In the genomic region with DNA sequence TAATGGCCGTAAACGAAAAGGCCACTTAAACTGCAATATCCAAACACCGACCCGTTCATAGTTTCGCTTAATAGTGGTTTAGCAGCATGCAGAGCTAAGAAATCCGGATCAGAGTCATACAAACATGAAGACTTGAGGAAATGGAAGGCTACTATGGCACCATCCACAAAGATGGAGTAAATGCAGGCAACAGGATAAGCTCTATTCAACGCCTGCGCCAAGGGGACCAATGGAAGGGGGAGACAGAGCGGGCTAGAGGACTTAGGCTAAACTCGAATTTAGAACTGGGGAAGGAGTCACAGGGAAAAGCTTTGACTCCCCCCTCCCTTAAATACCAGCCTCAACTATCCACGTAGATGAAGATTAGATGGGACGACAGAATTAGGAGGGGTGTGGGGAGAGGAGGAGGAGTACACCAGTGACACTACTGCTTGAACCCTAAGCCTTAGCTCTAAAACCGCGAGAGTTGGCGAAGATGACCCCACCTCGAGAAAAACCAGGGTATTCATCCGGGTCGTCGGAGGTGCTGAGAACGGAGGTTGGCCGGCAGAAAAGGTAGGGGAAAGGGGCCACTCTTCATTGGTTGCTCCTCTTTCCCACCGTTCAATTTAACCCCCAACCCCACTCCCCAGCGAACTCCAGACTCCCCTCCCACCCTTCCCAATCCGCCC, we compare ENCODE assay signal across 8 cellular contexts. TPM values are rescaled to one million over a fixed set of nuclear protein-coding genes. Genes with fewer than 3 reads are reported as not detected.
DNase-seq lines count a peak whose midpoint lies in the region; ATAC-seq and TF ChIP-seq lines count a peak whose summit lies in the region.

No MANE protein-coding gene starts in this region.

- no peak for TF ChIP-seq POLR2A in body of pancreas (IDR thresholded peaks at IDR 0.05)

- no peak for TF ChIP-seq CTCF in body of pancreas (IDR thresholded peaks at IDR 0.05)

- 3 to 4% methylated on average over 19 to 22 of the region's 24 CpGs for WGBS in body of pancreas, 2 donors

- H3K27me3 ChIP-seq in SJCRH30 (no peaks in the 10 kb centered on the region), body of pancreas (no peaks in the 10 kb centered on the region)

- in situ Hi-C loops in KBM-7 (cut with MboI; ENCODE audit: low pct_unique_long_range_greater_than_20kb, low sequenced_read_pairs): no loop called here

- H3K36me3 ChIP-seq in SJCRH30 (peaks cover 10% of the 10 kb centered on the region), body of pancreas (replicated peaks in 1 of 2; ENCODE audit: insufficient read depth in 1 of 2, low read depth in 2 of 2) (no peaks in the 10 kb centered on the region)

- ATAC-seq in body of pancreas (no peak), HG02840 (IDR thresholded peaks at IDR 0.05; ENCODE audit: low FRiP score, unreplicated experiment) (no peak), HG03095 (IDR thresholded peaks at IDR 0.05; ENCODE audit: unreplicated experiment) (no peak)

- DNase-seq in DMS79 (lab: John Stamatoyannopoulos, UW) (peak; percentile 35), KBM-7 (peak; percentile 69), SJCRH30 (peak; percentile 32 to 49), body of pancreas (peak in 3 of 4 donors; percentile 24 to 28 (median 25)), kidney glomerular epithelial cell (lab: John Stamatoyannopoulos, UW) (peak; percentile 5)
- peak; percentile 40 for DNase-seq in stimulated activated CD8-positive, alpha-beta memory T cell treated with anti-CD3 and anti-CD28 coated beads, Interleukin-4, amount 100 ng/mL, for 48 hours

- H3K4me3 ChIP-seq in SJCRH30: peak overlapping the region; percentile 78
- peak overlapping the region; percentile 27 to 37 for H3K4me3 ChIP-seq in body of pancreas

- no peaks in the 10 kb centered on the region for H3K4me1 ChIP-seq in SJCRH30
- H3K4me1 ChIP-seq in body of pancreas: peaks cover 6% of the 10 kb centered on the region

- H3K27ac ChIP-seq in SJCRH30 (peak overlapping the region; percentile 93), body of pancreas (peak overlapping the region; percentile 82 to 94 (median 88))

- intact Hi-C loops in body of pancreas (cut with DNase I): no loop called here

- H3K9me3 ChIP-seq in SJCRH30 (replicated peaks): no peaks in the 10 kb centered on the region
- H3K9me3 ChIP-seq in body of pancreas: no peaks in the 10 kb centered on the region

RNA-seq across cellular contexts. Expression of a gene that starts 3.5 kb away (rescaled TPM):
- total RNA-seq in SJCRH30 (2014; rRNA removed; shearing (Covaris generic)): 92.5 and 98.9 TPM in 2 replicates
- total RNA-seq in body of pancreas: 100 to 1,000 TPM in 1 of 2 donors, 10 to 100 TPM in 1; 67.2 to 102 TPM

Comparison
In these comparisons a context has a peak if more than half of its experiments do, and no peak if none do; other contexts are left out.
1. DNase-seq: peak in every context shown above with its lines; median percentile 69 in KBM-7; 40 in SJCRH30; 40 in stimulated activated CD8-positive, alpha-beta memory T cell treated with anti-CD3 and anti-CD28 coated beads, Interleukin-4, amount 100 ng/mL, for 48 hours; 35 in DMS79; 25 in body of pancreas; 5 in kidney glomerular epithelial cell.